11 cellular contexts compared by ENCODE assay signal in the genomic region with DNA sequence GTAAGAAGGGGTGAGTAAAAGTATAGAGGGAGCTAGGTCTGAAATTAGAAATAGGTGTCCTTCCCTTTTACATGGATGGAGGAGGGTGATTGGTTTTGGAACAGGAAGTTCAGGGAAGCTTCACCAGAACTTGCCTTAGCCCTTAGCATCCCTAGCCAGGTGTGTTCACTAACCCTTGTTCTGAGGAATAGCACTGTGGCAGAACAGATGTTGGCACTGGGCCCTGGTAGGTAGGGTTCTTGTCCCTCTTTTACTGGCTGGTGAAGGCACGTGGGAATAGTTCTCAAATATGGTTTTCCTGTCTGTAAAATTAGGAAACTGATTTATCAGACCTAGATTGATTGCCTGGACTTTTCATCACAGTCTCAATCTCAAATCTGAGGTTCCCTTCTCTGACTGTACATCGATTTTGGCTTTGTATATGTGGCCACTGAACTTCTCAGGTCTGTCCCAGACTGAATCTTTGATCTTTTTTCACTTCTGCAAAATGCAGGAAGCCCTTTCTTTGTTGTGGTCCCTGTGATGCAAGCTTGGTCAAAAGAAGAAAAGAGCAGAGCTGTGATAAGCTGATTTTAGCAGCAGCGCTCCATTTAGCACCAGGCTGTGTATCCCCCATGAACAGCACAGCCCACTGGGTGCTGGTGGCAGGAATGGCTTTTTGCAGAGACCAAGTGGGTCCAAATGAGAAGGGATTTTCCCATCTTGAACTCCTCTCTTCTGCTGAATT.
DNase-seq lines count a peak whose midpoint lies in the region; ATAC-seq and TF ChIP-seq lines count a peak whose summit lies in the region.
"Had no signal": no experiment of that assay in that cellular context is flagged by ENCODE, and none has a peak within 500 bp of the region (broad histone marks: within the 10 kb centered on the region; RNA-seq: fewer than 3 reads in every experiment).

No MANE protein-coding gene starts in this region.

- DNase-seq in CD1c-positive myeloid dendritic cell (ENCODE audit: extremely low spot score): peak; percentile 43
- DNase-seq in GM19240 (ENCODE audit: insufficient read length, low spot score): peak; percentile 40
- no peak for DNase-seq in Right ventricle myocardium inferior (ENCODE audit: missing footprints)
- no peak for DNase-seq in right lobe of liver
- no peak for DNase-seq in HAP-1 (ENCODE audit: low spot score in 2 of 2)
- no peak for DNase-seq in NCI-H510A (lab: John Stamatoyannopoulos, UW)
- DNase-seq: COR-L47, mesendoderm had no signal

- H3F3A ChIP-seq in OCI-LY1 (ENCODE audit: insufficient read depth, low read length): no peaks in the 10 kb centered on the region

- in situ Hi-C loops in HAP-1 (cut with MboI; ENCODE audit: low sequenced_read_pairs): no loop called here

- H3K9me3 ChIP-seq in OCI-LY1 (ENCODE audit: low read length) (no peaks in the 10 kb centered on the region), right lobe of liver (no peaks in the 10 kb centered on the region), HAP-1 (no peaks in the 10 kb centered on the region)

- no peaks in the 10 kb centered on the region for H3K36me3 ChIP-seq in OCI-LY1 (ENCODE audit: insufficient read depth, low read length)
- no peaks in the 10 kb centered on the region for H3K36me3 ChIP-seq in right lobe of liver
- no peaks in the 10 kb centered on the region for H3K36me3 ChIP-seq in HAP-1 (replicated peaks)

- intact Hi-C loops in Right ventricle myocardium inferior (cut with DNase I) (no loop called here), right lobe of liver (cut with DNase I) (no loop called here)

- no peaks in the 10 kb centered on the region for H3K9me2 ChIP-seq in OCI-LY1 (ENCODE audit: low read depth, low read length)

- TF ChIP-seq POLR2A in right lobe of liver (IDR thresholded peaks at IDR 0.05): no peak

- H3K4me1 ChIP-seq in OCI-LY1 (ENCODE audit: insufficient read depth, low read length, severe bottlenecking) (peaks cover 18% of the 10 kb centered on the region), right lobe of liver (no peaks in the 10 kb centered on the region), HAP-1 (no peaks in the 10 kb centered on the region)

- H2AFZ ChIP-seq in OCI-LY1 (ENCODE audit: low read length): no peak overlapping the region

- H3K4me2 ChIP-seq in OCI-LY1 (ENCODE audit: low read length): peak overlapping the region; percentile 13; the same call in 1 of the 2 replicates

- no peaks in the 10 kb centered on the region for H3K27me3 ChIP-seq in OCI-LY1 (ENCODE audit: insufficient read depth, low read length)
- no peaks in the 10 kb centered on the region for H3K27me3 ChIP-seq in right lobe of liver
- no peaks in the 10 kb centered on the region for H3K27me3 ChIP-seq in HAP-1 (ENCODE audit: low read depth)

- WGBS in right lobe of liver (ENCODE audit: insufficient coverage, low coverage, low lambda C conversion rate, missing lambda C conversion rate): 33% methylated on average over 2 of the region's 3 CpGs

- H3K9ac ChIP-seq in OCI-LY1 (ENCODE audit: low read length): no peak overlapping the region

- H3K27ac ChIP-seq in OCI-LY1 (ENCODE audit: low read depth, low read length, poor library complexity, severe bottlenecking): no peak overlapping the region
- no peak overlapping the region for H3K27ac ChIP-seq in right lobe of liver
- H3K27ac ChIP-seq: VCaP had no signal

- H3K79me2 ChIP-seq in OCI-LY1 (ENCODE audit: insufficient read depth, low read length): no peaks in the 10 kb centered on the region

- H3K4me3 ChIP-seq in OCI-LY1 (ENCODE audit: low read depth, low read length, poor library complexity, severe bottlenecking): no peak overlapping the region
- H3K4me3 ChIP-seq in right lobe of liver: no peak overlapping the region
- no peak overlapping the region for H3K4me3 ChIP-seq in HAP-1

- ATAC-seq in HG03025 (IDR thresholded peaks at IDR 0.05; ENCODE audit: low FRiP score, unreplicated experiment) (peak; percentile 93), Right ventricle myocardium inferior (no peak), right lobe of liver (no peak)

- no peak for TF ChIP-seq CTCF in OCI-LY1 (IDR thresholded peaks at IDR 0.05; ENCODE audit: low read length)
- TF ChIP-seq CTCF in right lobe of liver (IDR thresholded peaks at IDR 0.05): no peak

- H4K20me1 ChIP-seq in OCI-LY1 (ENCODE audit: insufficient read depth, low read length): no peaks in the 10 kb centered on the region

Comparison
In these comparisons a context has a peak if more than half of its experiments do, and no peak if none do; other contexts are left out.
1. DNase-seq: peak in CD1c-positive myeloid dendritic cell (single experiment) and GM19240 (single experiment); none in Right ventricle myocardium inferior (single experiment), right lobe of liver (0 of 3), HAP-1 (0 of 2) and NCI-H510A (single experiment).